In the genomic region with DNA sequence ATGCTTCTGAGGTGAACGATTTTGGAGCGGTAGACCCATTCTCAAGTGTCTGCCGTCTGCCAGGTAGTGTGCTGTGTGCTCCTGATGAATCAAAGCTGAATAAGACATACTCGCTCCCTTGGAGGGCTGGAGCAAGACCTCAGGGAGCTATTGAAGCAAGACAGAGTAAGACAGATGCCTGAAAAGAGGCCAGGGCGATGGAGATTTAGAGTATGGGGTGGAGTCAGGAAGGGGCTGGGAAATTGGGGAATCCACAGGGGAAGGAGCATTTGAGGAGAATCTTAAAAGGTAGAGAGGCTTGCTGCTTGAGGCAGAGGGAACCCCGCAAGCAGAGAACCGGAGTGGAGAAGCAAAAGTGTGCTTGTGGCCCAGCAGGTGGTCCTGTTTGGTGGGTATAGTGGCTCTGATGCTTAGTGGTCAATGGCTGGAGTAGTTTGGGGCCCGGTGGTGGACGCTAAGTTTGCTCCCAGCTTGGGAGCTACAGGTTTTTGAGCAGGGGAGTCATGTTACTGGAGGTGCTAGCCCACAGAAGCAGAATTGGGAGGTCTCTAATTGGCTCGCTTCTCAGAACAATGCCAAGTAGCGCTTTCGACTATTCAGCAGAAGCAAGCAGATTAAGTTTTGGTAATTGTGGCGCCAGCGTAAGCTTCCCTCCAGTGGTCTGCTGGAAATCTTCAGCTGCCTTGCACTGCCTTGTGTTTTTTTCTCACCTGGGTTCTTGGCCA, we compare ENCODE assay signal across 8 cellular contexts. TPM values are rescaled to one million over a fixed set of nuclear protein-coding genes. Genes with fewer than 3 reads are reported as not detected.
A peak's percentile ranks its signal among the peaks of the same experiment; 100 is the strongest.
DNase-seq lines count a peak whose midpoint lies in the region; ATAC-seq and TF ChIP-seq lines count a peak whose summit lies in the region.

No MANE protein-coding gene starts in this region.

- H3K9ac ChIP-seq in SU-DHL-6 (ENCODE audit: low read length): peak overlapping the region; percentile 35
- H3K9ac ChIP-seq in skeletal muscle tissue (ENCODE audit: low read depth in 1 of 3, low read length in 3 of 3): peak overlapping the region; percentile 60 to 80 (median 72)

- no peaks in the 10 kb centered on the region for H4K20me1 ChIP-seq in SU-DHL-6 (ENCODE audit: low read depth, low read length)

- peaks cover 3% of the 10 kb centered on the region; the same call in 1 of the 2 replicates for H3F3A ChIP-seq in SU-DHL-6 (ENCODE audit: insufficient read depth)

- peak overlapping the region; percentile 7 for H3K27ac ChIP-seq in left ventricle myocardium inferior (replicated peaks)
- H3K27ac ChIP-seq in SU-DHL-6 (ENCODE audit: low read depth, low read length): no peak overlapping the region
- H3K27ac ChIP-seq in skeletal muscle tissue (ENCODE audit: low read depth, low read length): peak overlapping the region; percentile 12

- peak overlapping the region; percentile 77 for H3K4me3 ChIP-seq in left ventricle myocardium inferior
- peak overlapping the region; percentile 26 for H3K4me3 ChIP-seq in SU-DHL-6 (ENCODE audit: insufficient read depth, low read length, poor library complexity, severe bottlenecking)
- peak overlapping the region; percentile 35 to 93 for H3K4me3 ChIP-seq in foreskin fibroblast (ENCODE audit: low read depth in 1 of 2, low read length in 2 of 2)
- H3K4me3 ChIP-seq in skeletal muscle tissue (ENCODE audit: low read length in 3 of 3): peak overlapping the region; percentile 77 to 98 (median 95)

- H3K9me3 ChIP-seq in left ventricle myocardium inferior (replicated peaks) (no peaks in the 10 kb centered on the region), SU-DHL-6 (ENCODE audit: insufficient read depth, low read length) (no peaks in the 10 kb centered on the region), skeletal muscle tissue (ENCODE audit: control insufficient read depth in 3 of 3, low read length in 3 of 3) (no peaks in the 10 kb centered on the region)

- H3K4me1 ChIP-seq in left ventricle myocardium inferior: peaks cover 48% of the 10 kb centered on the region
- H3K4me1 ChIP-seq in skeletal muscle tissue (ENCODE audit: control insufficient read depth in 3 of 3, insufficient read depth in 3 of 3, low read length in 3 of 3): peaks cover 40 to 48% (median 40%) of the 10 kb centered on the region in 3 donors

- H2AFZ ChIP-seq in SU-DHL-6 (ENCODE audit: low read depth, low read length, severe bottlenecking): no peak overlapping the region

- no peak for ATAC-seq in Right ventricle myocardium superior (ENCODE audit: poor library complexity)
- ATAC-seq in HG02798 (IDR thresholded peaks at IDR 0.05; ENCODE audit: poor library complexity, unreplicated experiment): no peak
- ATAC-seq in GM21423 (IDR thresholded peaks at IDR 0.05; ENCODE audit: unreplicated experiment): no peak

- peak overlapping the region; percentile 54 for H3K4me2 ChIP-seq in SU-DHL-6 (ENCODE audit: low read depth, low read length, poor library complexity, severe bottlenecking)

- TF ChIP-seq CTCF in left ventricle myocardium inferior (IDR thresholded peaks at IDR 0.05; ENCODE audit: borderline replicate concordance) (no peak), SU-DHL-6 (IDR thresholded peaks at IDR 0.05; ENCODE audit: insufficient read depth, low read length, poor library complexity, severe bottlenecking) (no peak), foreskin fibroblast (IDR thresholded peaks at IDR 0.05; ENCODE audit: low read depth, low read length) (no peak), GM13976 (IDR thresholded peaks at IDR 0.05; ENCODE audit: borderline replicate concordance, control extremely low read depth, extremely low read depth, insufficient read depth, missing control alignments) (no peak)

- H3K36me3 ChIP-seq in left ventricle myocardium inferior (no peaks in the 10 kb centered on the region), SU-DHL-6 (ENCODE audit: low read length) (no peaks in the 10 kb centered on the region), skeletal muscle tissue (ENCODE audit: control insufficient read depth in 3 of 3, insufficient read depth in 3 of 3, low read length in 3 of 3) (peaks cover 0 to 2% (median 0%) of the 10 kb centered on the region in 3 donors)

- in situ Hi-C loops in GM13976 (cut with MboI; ENCODE audit: low sequenced_read_pairs, unreplicated experiment): no loop called here

- H3K27me3 ChIP-seq in left ventricle myocardium inferior (ENCODE audit: low read depth): no peaks in the 10 kb centered on the region
- H3K27me3 ChIP-seq in SU-DHL-6 (ENCODE audit: low read length): no peaks in the 10 kb centered on the region
- no peaks in the 10 kb centered on the region for H3K27me3 ChIP-seq in skeletal muscle tissue (ENCODE audit: control insufficient read depth in 3 of 3, insufficient read depth in 3 of 3, low read length in 3 of 3)

- no peaks in the 10 kb centered on the region for H3K9me2 ChIP-seq in SU-DHL-6 (replicated peaks; ENCODE audit: insufficient read depth, low read length)

- intact Hi-C loops in left ventricle myocardium inferior (cut with micrococcal nuclease) (no loop called here), Right ventricle myocardium superior (cut with DNase I) (loop anchor here (5.0 kb wide), 1 partner anchor 35 kb away; no protein-coding TSS in a partner anchor)

- H3K79me2 ChIP-seq in SU-DHL-6 (ENCODE audit: insufficient read depth, low read length): no peaks in the 10 kb centered on the region

- no peak for DNase-seq in left ventricle myocardium inferior
- no peak for DNase-seq in Right ventricle myocardium superior
- DNase-seq in foreskin fibroblast: peak in 1 of 2 donors; percentile 55
- no peak for DNase-seq in GM13976 (ENCODE audit: low spot score)

RNA-seq across cellular contexts. Expression of a gene that starts 2.0 kb away (rescaled TPM):
- total RNA-seq in left ventricle myocardium inferior (28.9 TPM), Right ventricle myocardium superior (31.4 TPM), skeletal muscle tissue (6.3 TPM)

RNA-seq across cellular contexts. Expression of a gene that starts 22.8 kb away (rescaled TPM):
- total RNA-seq in left ventricle myocardium inferior: 27.9 TPM
- total RNA-seq in Right ventricle myocardium superior: 25.7 TPM
- 37.1 TPM for total RNA-seq in skeletal muscle tissue

RNA-seq across cellular contexts. Expression of a gene that starts 53.4 kb away (rescaled TPM):
- total RNA-seq in left ventricle myocardium inferior (11.1 TPM), Right ventricle myocardium superior (13.5 TPM), skeletal muscle tissue (4.2 TPM)

Comparison
In these comparisons a context has a peak if more than half of its experiments do, and no peak if none do; other contexts are left out.
1. H3K4me3 ChIP-seq: peak in every context shown above with its lines; median percentile 95 in skeletal muscle tissue; 77 in left ventricle myocardium inferior; 64 in foreskin fibroblast; 26 in SU-DHL-6.